ENCODE assay signal across 17 cellular contexts in the genomic region with DNA sequence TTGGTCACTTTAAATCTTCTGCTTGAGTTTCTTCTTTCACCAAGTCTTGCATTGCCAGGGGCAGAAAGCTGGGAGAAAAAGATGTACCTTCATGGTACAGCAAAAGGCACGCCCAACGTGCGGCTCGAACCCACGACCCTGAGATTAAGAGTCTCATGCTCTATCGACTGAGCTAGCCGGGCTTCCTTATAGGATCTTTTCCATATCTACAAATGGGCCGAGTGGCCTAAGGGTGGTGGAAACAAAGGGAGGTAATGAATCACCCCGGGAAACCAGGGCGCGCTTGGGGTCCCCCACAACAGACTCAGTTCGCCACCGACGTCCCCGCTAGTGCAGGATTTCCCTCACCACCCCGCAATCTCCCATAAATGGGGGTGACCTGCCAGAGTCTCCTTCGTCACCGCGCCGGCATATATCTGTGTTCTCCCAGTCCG. TPM values are rescaled to one million over a fixed set of nuclear protein-coding genes. Genes with fewer than 3 reads are reported as not detected.
DNase-seq lines count a peak whose midpoint lies in the region; ATAC-seq, FAIRE-seq and TF ChIP-seq lines count a peak whose summit lies in the region.
"Had no signal": no experiment of that assay in that cellular context is flagged by ENCODE, and none has a peak within 500 bp of the region (broad histone marks: within the 10 kb centered on the region; RNA-seq: fewer than 3 reads in every experiment).

No MANE protein-coding gene starts in this region.

- CTCF ChIA-PET in activated CD4-positive, alpha-beta T cell treated with anti-CD3 and anti-CD28 coated beads for 36 hours (lab: Charles Lee) = interaction anchor here (0.6 to 1.0 kb wide), 2 partner anchors 12 to 216 kb away, joined by 3 to 4 read pairs; no protein-coding TSS in a partner anchor
- CTCF ChIA-PET in activated CD4-positive, alpha-beta T cell treated with anti-CD3 and anti-CD28 coated beads, Interleukin-2, amount 10 ng/mL, durations not matched to agents 7 days and 5 days (lab: Charles Lee) = no interaction called here
- CTCF ChIA-PET in K562 (lab: Yijun Ruan, JAX; ENCODE audit: low intra/inter-chr PET ratio) = no interaction called here

- H2AFZ ChIP-seq in K562 (ENCODE audit: low read depth, low read length) = no peak overlapping the region

- no peaks in the 10 kb centered on the region for H3K9me3 ChIP-seq in K562 (replicated peaks; ENCODE audit: control insufficient read depth, insufficient read depth, low read depth, low read length)
- H3K9me3 ChIP-seq: heart right ventricle, lower lobe of right lung, thoracic aorta had no signal

- TF ChIP-seq POLR2A in K562 (conservative IDR thresholded peaks at IDR 0.05) = no peak

- H3K27me3 ChIP-seq in K562 (ENCODE audit: control insufficient read depth in 2 of 2, insufficient read depth in 2 of 2, low read length in 2 of 2) = no peaks in the 10 kb centered on the region

- H3K9me1 ChIP-seq in K562 (ENCODE audit: control insufficient read depth, insufficient read depth, low read length) = no peaks in the 10 kb centered on the region

- intact Hi-C loops in activated CD4-positive, alpha-beta T cell treated with anti-CD3 and anti-CD28 coated beads for 36 hours (cut with DNase I, micrococcal nuclease) = loop anchor here in 1 of 2 experiments (5.0 kb wide), 1 partner anchor 37 kb away; no protein-coding TSS in a partner anchor
- intact Hi-C loops in K562 (cut with micrococcal nuclease) = loop anchor here (10.0 kb wide), 1 partner anchor 324 kb away; a partner anchor contains a TSS

- no peaks in the 10 kb centered on the region for H3K79me2 ChIP-seq in K562 (ENCODE audit: control insufficient read depth, insufficient read depth, low read length)

- in situ Hi-C loops in K562 (cut with MboI) = no loop called here

- no peak for TF ChIP-seq CTCF in K562 (IDR thresholded peaks at IDR 0.05 in 2 of 3, conservative IDR thresholded peaks at IDR 0.05 in 1 of 3; ENCODE audit: insufficient read depth in 2 of 3, low read depth in 1 of 3, low read length in 3 of 3)

- WGBS in K562 (ENCODE audit: insufficient coverage, low coverage, missing lambda C conversion rate) = 12% methylated on average over 21 of the region's 21 CpGs

- TF ChIP-seq RAD21 in K562 (CRISPR knock-in tag; conservative IDR thresholded peaks at IDR 0.05 in 1 of 2, IDR thresholded peaks at IDR 0.05 in 1 of 2) = no peak

- FAIRE-seq in K562 (lab: Jason Lieb, UNC) = no peak
- FAIRE-seq: A204.1 had no signal

- peaks cover 22% of the 10 kb centered on the region for H3K4me1 Mint-ChIP-seq in activated CD4-positive, alpha-beta T cell treated with anti-CD3 and anti-CD28 coated beads for 36 hours
- peaks cover 17% of the 10 kb centered on the region for H3K4me1 Mint-ChIP-seq in activated CD4-positive, alpha-beta T cell treated with anti-CD3 and anti-CD28 coated beads, Interleukin-2, amount 10 ng/mL, durations not matched to agents 7 days and 5 days

- peaks cover 6% of the 10 kb centered on the region for H3K36me3 Mint-ChIP-seq in activated CD4-positive, alpha-beta T cell treated with anti-CD3 and anti-CD28 coated beads for 36 hours (ENCODE audit: low read depth)
- H3K36me3 Mint-ChIP-seq in activated CD4-positive, alpha-beta T cell treated with anti-CD3 and anti-CD28 coated beads, Interleukin-2, amount 10 ng/mL, durations not matched to agents 7 days and 5 days (ENCODE audit: low read depth) = peaks cover 10% of the 10 kb centered on the region

- no peak overlapping the region for H3K27ac ChIP-seq in K562 (ENCODE audit: extremely low read depth, low read depth, low read length)
- H3K27ac ChIP-seq: heart right ventricle, lower lobe of right lung, skin epidermis, thoracic aorta had no signal

- TF ChIP-seq EP300 in K562 (IDR thresholded peaks at IDR 0.05; ENCODE audit: low read length) = peak; percentile 45; the same call in 1 of the 2 replicates

- no peak overlapping the region for H3K27ac Mint-ChIP-seq in activated CD4-positive, alpha-beta T cell treated with anti-CD3 and anti-CD28 coated beads for 36 hours
- no peak overlapping the region for H3K27ac Mint-ChIP-seq in activated CD4-positive, alpha-beta T cell treated with anti-CD3 and anti-CD28 coated beads, Interleukin-2, amount 10 ng/mL, durations not matched to agents 7 days and 5 days

- H3K9ac ChIP-seq in K562 (ENCODE audit: insufficient read depth in 1 of 2, low read depth in 2 of 2, low read length in 2 of 2) = peak overlapping the region in 1 of 2 experiments; percentile 86; a peak in 2 of 4 replicates

- peaks cover 13 to 30% of the 10 kb centered on the region in 2 experiments; a peak in 4 of 5 replicates for H3K4me1 ChIP-seq in K562 (replicated peaks in 1 of 2; ENCODE audit: control insufficient read depth in 2 of 2, insufficient read depth in 2 of 2, low read length in 2 of 2)

- H3K4me3 ChIP-seq in K562 = peak overlapping the region; percentile 26; the same call in 1 of the 2 replicates
- H3K4me3 ChIP-seq: heart right ventricle, lower lobe of right lung, skin epidermis, thoracic aorta had no signal

- POLR2A ChIA-PET in activated CD4-positive, alpha-beta T cell treated with anti-CD3 and anti-CD28 coated beads for 36 hours (lab: Charles Lee) = no interaction called here
- POLR2A ChIA-PET in activated CD4-positive, alpha-beta T cell treated with anti-CD3 and anti-CD28 coated beads, Interleukin-2, amount 10 ng/mL, durations not matched to agents 7 days and 5 days (lab: Charles Lee) = no interaction called here
- POLR2A ChIA-PET in K562 (lab: Yijun Ruan, JAX) = interaction anchor here (1.1 kb wide), 1 partner anchor 10 kb away, joined by 3 read pairs; no protein-coding TSS in a partner anchor

- H3K36me3 ChIP-seq in K562 (ENCODE audit: control insufficient read depth, insufficient read depth, low read length) = no peaks in the 10 kb centered on the region
- H3K36me3 ChIP-seq: heart right ventricle, lower lobe of right lung, thoracic aorta had no signal

- no peak for ATAC-seq in activated CD4-positive, alpha-beta T cell treated with anti-CD3 and anti-CD28 coated beads for 36 hours
- ATAC-seq in K562 (no peak; the same call in 2 of the 3 replicates), HG02571 (IDR thresholded peaks at IDR 0.05; ENCODE audit: unreplicated experiment) (no peak), HG02623 (IDR thresholded peaks at IDR 0.05; ENCODE audit: unreplicated experiment) (no peak)
- ATAC-seq: heart right ventricle, lower lobe of right lung had no signal

- no peak overlapping the region for H3K4me3 Mint-ChIP-seq in activated CD4-positive, alpha-beta T cell treated with anti-CD3 and anti-CD28 coated beads for 36 hours
- H3K4me3 Mint-ChIP-seq in activated CD4-positive, alpha-beta T cell treated with anti-CD3 and anti-CD28 coated beads, Interleukin-2, amount 10 ng/mL, durations not matched to agents 7 days and 5 days = no peak overlapping the region
- H3K4me3 Mint-ChIP-seq: central memory CD8-positive, alpha-beta T cell had no signal

- no TSS peak for BruUV-seq in K562 (replicated peaks; lab: Mats Ljungman, UMichigan)

- peaks cover 68% of the 10 kb centered on the region for H3K27me3 Mint-ChIP-seq in activated CD4-positive, alpha-beta T cell treated with anti-CD3 and anti-CD28 coated beads for 36 hours
- H3K27me3 Mint-ChIP-seq in activated CD4-positive, alpha-beta T cell treated with anti-CD3 and anti-CD28 coated beads, Interleukin-2, amount 10 ng/mL, durations not matched to agents 7 days and 5 days = peaks cover 84% of the 10 kb centered on the region

- H4K20me1 ChIP-seq in K562 (replicated peaks; ENCODE audit: control insufficient read depth, insufficient read depth, low read length) = no peaks in the 10 kb centered on the region

- no peaks in the 10 kb centered on the region for H3K9me3 Mint-ChIP-seq in activated CD4-positive, alpha-beta T cell treated with anti-CD3 and anti-CD28 coated beads for 36 hours (ENCODE audit: low read depth)
- peaks cover 9% of the 10 kb centered on the region for H3K9me3 Mint-ChIP-seq in activated CD4-positive, alpha-beta T cell treated with anti-CD3 and anti-CD28 coated beads, Interleukin-2, amount 10 ng/mL, durations not matched to agents 7 days and 5 days
- H3K9me3 Mint-ChIP-seq: central memory CD8-positive, alpha-beta T cell had no signal

- H3K4me2 ChIP-seq in K562 (ENCODE audit: insufficient read depth, low read length) = peak overlapping the region; percentile 59

- DNase-seq in activated CD4-positive, alpha-beta T cell treated with anti-CD3 and anti-CD28 coated beads for 36 hours = peak; percentile 19
- no peak for DNase-seq in activated CD4-positive, alpha-beta T cell treated with anti-CD3 and anti-CD28 coated beads, Interleukin-2, amount 10 ng/mL, durations not matched to agents 7 days and 5 days
- DNase-seq in HCEC 1CT (peak; percentile 14), K562 (ENCODE audit: extremely low read depth in 1 of 4, low spot score in 3 of 4) (peak in 3 of 4 experiments; percentile 27 to 81 (median 47)), kidney tubule cell (ENCODE audit: low spot score) (peak; percentile 77), HT-29 (ENCODE audit: low spot score) (no peak)
- DNase-seq: activated naive CD4-positive, alpha-beta T cell; heart right ventricle had no signal

RNA-seq across cellular contexts. Expression of a gene that starts 7.5 kb away (rescaled TPM):
- total RNA-seq in activated CD4-positive, alpha-beta T cell treated with anti-CD3 and anti-CD28 coated beads for 36 hours = not detected
- total RNA-seq in activated CD4-positive, alpha-beta T cell treated with anti-CD3 and anti-CD28 coated beads, Interleukin-2, amount 10 ng/mL, durations not matched to agents 7 days and 5 days = not detected
- 0.81 and 1.4 TPM in 2 replicates for total RNA-seq in K562 (2011; cell fraction: chromatin; rRNA removed; ENCODE audit: low replicate concordance)
- 1.3 and 1.8 TPM in 2 replicates for total RNA-seq in K562 (2011; cell fraction: nucleolus; rRNA removed)
- total RNA-seq in K562 (2011; cell fraction: nucleoplasm; rRNA removed) = 0.73 and 2.6 TPM in 2 replicates
- 0.45 TPM in 1 of 2 replicates, not detected in the other for total RNA-seq in K562 (2014; rRNA removed)
- 0.15 and 0.54 TPM in 2 replicates for total RNA-seq in K562 (2014; rRNA removed; fragmentation: Illumina TruSeq; extraction: Trizol)
- 0.23 TPM in 1 of 2 replicates, not detected in the other for total RNA-seq in K562 (2015; rRNA removed; fragmentation: Illumina TruSeq; extraction: Trizol)
- total RNA-seq in K562 (2021) = 0.22 TPM in 1 of 2 replicates, not detected in the other
- polyA plus RNA-seq in K562 (2011; rRNA removed) = 0.46 TPM in 2 replicates
- 1.1 and 1.3 TPM in 2 replicates for polyA plus RNA-seq in K562 (2011; cell fraction: cytosol; rRNA removed)
- polyA plus RNA-seq in K562 (2011; cell fraction: nucleus; rRNA removed) = 0.57 and 1.0 TPM in 2 replicates
- polyA plus RNA-seq in K562 (2012) = 0.08 and 0.11 TPM in 2 replicates
- 0.30 and 0.61 TPM in 2 replicates for polyA plus RNA-seq in K562 (2014; fragmentation: Illumina TruSeq; extraction: Trizol)
- polyA plus RNA-seq in K562 (2014; fragmentation: Nextera tagmentation; extraction: Ambion mirVana) = not detected
- polyA plus RNA-seq in K562 (2014; rRNA removed) = 0.12 and 0.25 TPM in 2 replicates
- polyA minus RNA-seq in K562 (2011; rRNA and poly(A)+ RNA removed) = 0.84 and 2.9 TPM in 2 replicates
- polyA minus RNA-seq in K562 (2011; cell fraction: cytosol; rRNA and poly(A)+ RNA removed) = 2.0 TPM in 1 of 2 replicates, not detected in the other
- 0.44 TPM in 1 of 2 replicates, not detected in the other for polyA minus RNA-seq in K562 (2011; cell fraction: nucleus; rRNA and poly(A)+ RNA removed)
- not detected in 2 replicates for total RNA-seq in HT-29 (2014; rRNA removed; shearing (Covaris generic))
- total RNA-seq: heart right ventricle, lower lobe of right lung, MCF 10A, OCI-LY7, thoracic aorta had no signal
- polyA plus RNA-seq: heart right ventricle had no signal

RNA-seq across cellular contexts. Expression of a gene that starts 45.6 kb away (rescaled TPM):
- total RNA-seq in activated CD4-positive, alpha-beta T cell treated with anti-CD3 and anti-CD28 coated beads for 36 hours = 1 to 10 TPM; 7.6 to 8.3 TPM
- 10 to 100 TPM in 1 of 2 experiments, 1 to 10 TPM in 1; 9.9 to 11.1 TPM for total RNA-seq in activated CD4-positive, alpha-beta T cell treated with anti-CD3 and anti-CD28 coated beads, Interleukin-2, amount 10 ng/mL, durations not matched to agents 7 days and 5 days
- 3.3 and 8.4 TPM in 2 replicates for total RNA-seq in K562 (2011; cell fraction: chromatin; rRNA removed; ENCODE audit: low replicate concordance)
- total RNA-seq in K562 (2011; cell fraction: nucleolus; rRNA removed) = 6.6 and 7.7 TPM in 2 replicates
- total RNA-seq in K562 (2011; cell fraction: nucleoplasm; rRNA removed) = 4.5 and 4.7 TPM in 2 replicates
- total RNA-seq in K562 (2014; rRNA removed) (2.7 and 3.2 TPM in 2 replicates), K562 (2014; rRNA removed; fragmentation: Illumina TruSeq; extraction: Trizol) (0.61 and 0.84 TPM in 2 replicates), K562 (2015; rRNA removed; fragmentation: Illumina TruSeq; extraction: Trizol) (1.8 and 2.1 TPM in 2 replicates), K562 (2021) (9.3 and 10.0 TPM in 2 replicates)
- polyA plus RNA-seq in K562 (2011; rRNA removed) (0.74 and 1.2 TPM in 2 replicates), K562 (2014; fragmentation: Illumina TruSeq; extraction: Trizol) (1.8 and 5.0 TPM in 2 replicates), K562 (2014; fragmentation: Nextera tagmentation; extraction: Ambion mirVana) (under 1 TPM; 0.49 to 0.62 TPM), K562 (2014; rRNA removed) (3.1 and 3.2 TPM in 2 replicates)
- polyA plus RNA-seq in K562 (2011; cell fraction: cytosol; rRNA removed) = 0.93 and 2.0 TPM in 2 replicates
- polyA plus RNA-seq in K562 (2011; cell fraction: nucleus; rRNA removed) = 3.5 and 6.9 TPM in 2 replicates
- polyA plus RNA-seq in K562 (2012) = 6.1 and 13.6 TPM in 2 replicates
- 0.88 and 0.99 TPM in 2 replicates for polyA minus RNA-seq in K562 (2011; rRNA and poly(A)+ RNA removed)
- polyA minus RNA-seq in K562 (2011; cell fraction: cytosol; rRNA and poly(A)+ RNA removed) = 3.6 and 7.0 TPM in 2 replicates
- 3.0 and 3.4 TPM in 2 replicates for polyA minus RNA-seq in K562 (2011; cell fraction: nucleus; rRNA and poly(A)+ RNA removed)
- total RNA-seq in HT-29 (2014; rRNA removed; shearing (Covaris generic)) = 5.8 and 7.2 TPM in 2 replicates

RNA-seq across cellular contexts. Expression of a gene that starts 54.5 kb away (rescaled TPM):
- total RNA-seq in activated CD4-positive, alpha-beta T cell treated with anti-CD3 and anti-CD28 coated beads for 36 hours = 1 to 10 TPM; 8.3 to 9.0 TPM
- total RNA-seq in activated CD4-positive, alpha-beta T cell treated with anti-CD3 and anti-CD28 coated beads, Interleukin-2, amount 10 ng/mL, durations not matched to agents 7 days and 5 days = 10 to 100 TPM; 11.7 to 12.1 TPM
- 21.1 and 31.6 TPM in 2 replicates for total RNA-seq in K562 (2011; cell fraction: chromatin; rRNA removed; ENCODE audit: low replicate concordance)
- 11.8 and 12.5 TPM in 2 replicates for total RNA-seq in K562 (2011; cell fraction: nucleolus; rRNA removed)
- 19.4 and 23.4 TPM in 2 replicates for total RNA-seq in K562 (2011; cell fraction: nucleoplasm; rRNA removed)
- total RNA-seq in K562 (2014; rRNA removed) (11.2 and 11.8 TPM in 2 replicates), K562 (2014; rRNA removed; fragmentation: Illumina TruSeq; extraction: Trizol) (11.6 and 15.1 TPM in 2 replicates), K562 (2015; rRNA removed; fragmentation: Illumina TruSeq; extraction: Trizol) (12.1 and 14.5 TPM in 2 replicates), K562 (2021) (9.6 and 11.5 TPM in 2 replicates)
- polyA plus RNA-seq in K562 (2011; rRNA removed) (5.3 and 6.0 TPM in 2 replicates), K562 (2014; fragmentation: Illumina TruSeq; extraction: Trizol) (9.2 and 11.0 TPM in 2 replicates), K562 (2014; fragmentation: Nextera tagmentation; extraction: Ambion mirVana) (1 to 10 TPM; 4.8 to 6.6 TPM), K562 (2014; rRNA removed) (8.4 and 9.8 TPM in 2 replicates)
- polyA plus RNA-seq in K562 (2011; cell fraction: cytosol; rRNA removed) = 2.3 and 3.2 TPM in 2 replicates
- polyA plus RNA-seq in K562 (2011; cell fraction: nucleus; rRNA removed) = 10.2 and 11.2 TPM in 2 replicates
- polyA plus RNA-seq in K562 (2012) = 7.0 and 8.5 TPM in 2 replicates
- 9.5 and 11.7 TPM in 2 replicates for polyA minus RNA-seq in K562 (2011; rRNA and poly(A)+ RNA removed)
- polyA minus RNA-seq in K562 (2011; cell fraction: cytosol; rRNA and poly(A)+ RNA removed) = 4.2 and 5.6 TPM in 2 replicates
- 7.8 and 11.9 TPM in 2 replicates for polyA minus RNA-seq in K562 (2011; cell fraction: nucleus; rRNA and poly(A)+ RNA removed)
- total RNA-seq in HT-29 (2014; rRNA removed; shearing (Covaris generic)) = 5.6 and 8.6 TPM in 2 replicates

Comparison
In these comparisons a context has a peak if more than half of its experiments do, and no peak if none do; other contexts are left out.
1. DNase-seq: peak in activated CD4-positive, alpha-beta T cell treated with anti-CD3 and anti-CD28 coated beads for 36 hours (single experiment), HCEC 1CT (single experiment), K562 (3 of 4) and kidney tubule cell (single experiment); none in activated CD4-positive, alpha-beta T cell treated with anti-CD3 and anti-CD28 coated beads, Interleukin-2, amount 10 ng/mL, durations not matched to agents 7 days and 5 days (single experiment) and HT-29 (single experiment).